ENCODE assay signal across 9 cellular contexts in genomic region chr14:102901633-102902032, GRCh38. TPM values are rescaled to one million over a fixed set of nuclear protein-coding genes. Genes with fewer than 3 reads are reported as not detected.
DNase-seq lines count a peak whose midpoint lies in the region; ATAC-seq and TF ChIP-seq lines count a peak whose summit lies in the region.
"Had no signal": no experiment of that assay in that cellular context is flagged by ENCODE, and none has a peak within 500 bp of the region (broad histone marks: within the 10 kb centered on the region; RNA-seq: fewer than 3 reads in every experiment).

No MANE protein-coding gene starts in this region.

- no peaks in the 10 kb centered on the region for H3K36me3 ChIP-seq in testis (ENCODE audit: low read depth, missing control alignments)

- peak overlapping the region; percentile 80 for H3K27ac Mint-ChIP-seq in activated naive CD4-positive, alpha-beta T cell treated with anti-CD3 and anti-CD28 coated beads for 36 hours
- H3K27ac Mint-ChIP-seq in stimulated activated naive CD8-positive, alpha-beta T cell treated with anti-CD3 and anti-CD28 coated beads, Interleukin-15, amount 100 ng/mL, for 72 hours, result peak overlapping the region; percentile 77 to 90

- no peak for TF ChIP-seq POLR2A in NB4 (IDR thresholded peaks at IDR 0.05; ENCODE audit: extremely low read depth, insufficient read length)
- TF ChIP-seq POLR2A in testis (IDR thresholded peaks at IDR 0.05), result no peak

- no peak overlapping the region for H3K4me3 Mint-ChIP-seq in activated naive CD4-positive, alpha-beta T cell treated with anti-CD3 and anti-CD28 coated beads for 36 hours
- H3K4me3 Mint-ChIP-seq in stimulated activated naive CD8-positive, alpha-beta T cell treated with anti-CD3 and anti-CD28 coated beads, Interleukin-15, amount 100 ng/mL, for 72 hours, result peak overlapping the region in 1 of 2 donors; percentile 68
- H3K4me3 Mint-ChIP-seq: activated T-helper 17 cell treated with anti-CD3 and anti-CD28 coated beads, Interleukin-2, amount 50 U/mL, for 72 hours had no signal

- intact Hi-C loops in activated naive CD4-positive, alpha-beta T cell treated with anti-CD3 and anti-CD28 coated beads for 36 hours (cut with micrococcal nuclease), result loop anchor here (5.0 kb wide), 1 partner anchor 124 kb away; the partner anchor contains the start of gene TRAF3
- intact Hi-C loops in testis (cut with DNase I; ENCODE audit: low total_unique reads), result no loop called here

- H3K9me3 Mint-ChIP-seq in activated naive CD4-positive, alpha-beta T cell treated with anti-CD3 and anti-CD28 coated beads for 36 hours, result no peaks in the 10 kb centered on the region
- no peaks in the 10 kb centered on the region for H3K9me3 Mint-ChIP-seq in stimulated activated naive CD8-positive, alpha-beta T cell treated with anti-CD3 and anti-CD28 coated beads, Interleukin-15, amount 100 ng/mL, for 72 hours
- H3K9me3 Mint-ChIP-seq: activated T-helper 17 cell treated with anti-CD3 and anti-CD28 coated beads, Interleukin-2, amount 50 U/mL, for 72 hours had no signal

- no peak for DNase-seq in activated naive CD4-positive, alpha-beta T cell treated with anti-CD3 and anti-CD28 coated beads for 36 hours
- DNase-seq in activated naive CD4-positive, alpha-beta T cell treated with Interleukin-2 at 50 U/mL for 16 hours, result no peak
- DNase-seq in NB4 (ENCODE audit: low read depth) (peak; percentile 61), NCI-H1105 (lab: John Stamatoyannopoulos, UW) (no peak), testis (no peak), NCI-H187 (lab: John Stamatoyannopoulos, UW) (no peak)
- no peak for DNase-seq in stimulated activated naive CD8-positive, alpha-beta T cell treated with anti-CD3 and anti-CD28 coated beads, Interleukin-15, amount 100 ng/mL, for 72 hours

- H3K27ac ChIP-seq in testis, result no peak overlapping the region

- H3K4me1 Mint-ChIP-seq in activated naive CD4-positive, alpha-beta T cell treated with anti-CD3 and anti-CD28 coated beads for 36 hours (ENCODE audit: low read depth), result peaks cover 32% of the 10 kb centered on the region
- H3K4me1 Mint-ChIP-seq in stimulated activated naive CD8-positive, alpha-beta T cell treated with anti-CD3 and anti-CD28 coated beads, Interleukin-15, amount 100 ng/mL, for 72 hours, result peaks cover 50% of the 10 kb centered on the region

- H3K9me3 ChIP-seq in testis, result no peaks in the 10 kb centered on the region

- peaks cover 46% of the 10 kb centered on the region for H3K36me3 Mint-ChIP-seq in activated naive CD4-positive, alpha-beta T cell treated with anti-CD3 and anti-CD28 coated beads for 36 hours (ENCODE audit: low read depth)

- no peak overlapping the region for H3K4me3 ChIP-seq in NB4 (ENCODE audit: low read depth, low read length)
- no peak overlapping the region for H3K4me3 ChIP-seq in testis

- peaks cover 9% of the 10 kb centered on the region for H3K4me1 ChIP-seq in testis

- WGBS in testis, 2 donors, result 77 to 80% methylated on average over 4 of the region's 4 CpGs

- ATAC-seq in HG02763 (IDR thresholded peaks at IDR 0.05; ENCODE audit: unreplicated experiment), result peak; percentile 66
- no peak for ATAC-seq in stimulated activated naive CD8-positive, alpha-beta T cell treated with anti-CD3 and anti-CD28 coated beads, Interleukin-15, amount 100 ng/mL, for 72 hours
- ATAC-seq: activated T-helper 17 cell treated with anti-CD3 and anti-CD28 coated beads, Interleukin-2, amount 50 U/mL, for 72 hours had no signal

- no peaks in the 10 kb centered on the region for H3K27me3 Mint-ChIP-seq in activated naive CD4-positive, alpha-beta T cell treated with anti-CD3 and anti-CD28 coated beads for 36 hours (ENCODE audit: low read depth)
- H3K27me3 Mint-ChIP-seq in stimulated activated naive CD8-positive, alpha-beta T cell treated with anti-CD3 and anti-CD28 coated beads, Interleukin-15, amount 100 ng/mL, for 72 hours, result no peaks in the 10 kb centered on the region
- H3K27me3 Mint-ChIP-seq: activated T-helper 17 cell treated with anti-CD3 and anti-CD28 coated beads, Interleukin-2, amount 50 U/mL, for 72 hours had no signal

- CTCF ChIA-PET in activated naive CD4-positive, alpha-beta T cell treated with anti-CD3 and anti-CD28 coated beads for 36 hours (lab: Charles Lee), result no interaction called here

- no peak for TF ChIP-seq CTCF in NB4 (IDR thresholded peaks at IDR 0.05; ENCODE audit: low read depth, low read length)
- no peak for TF ChIP-seq CTCF in testis (IDR thresholded peaks at IDR 0.05)

- H3K27me3 ChIP-seq in testis, result no peaks in the 10 kb centered on the region

RNA-seq across cellular contexts. Expression of gene AMN, which starts 20.8 kb away (rescaled TPM):
- under 1 TPM; 0.33 to 0.37 TPM for total RNA-seq in activated naive CD4-positive, alpha-beta T cell treated with anti-CD3 and anti-CD28 coated beads for 36 hours
- 1 to 10 TPM; 3.0 to 4.6 TPM for total RNA-seq in testis
- 3.0 TPM for polyA plus RNA-seq in testis (ENCODE audit: insufficient read depth, low read depth, low replicate concordance)
